8 cellular contexts compared by ENCODE assay signal in genomic region chrX:135295238-135295943, GRCh38. TPM values are rescaled to one million over a fixed set of nuclear protein-coding genes. Genes with fewer than 3 reads are reported as not detected.
A peak's percentile ranks its signal among the peaks of the same experiment; 100 is the strongest.
DNase-seq lines count a peak whose midpoint lies in the region; ATAC-seq lines count a peak whose summit lies in the region.

No MANE protein-coding gene starts in this region.

- peak; percentile 76 for DNase-seq in activated CD8-positive, alpha-beta T cell treated with anti-CD3 and anti-CD28 coated beads, Interleukin-2, amount 10 ng/mL, durations not matched to agents 7 days and 5 days
- DNase-seq in naive B cell, result peak; percentile 38
- peak; percentile 33 to 67 for DNase-seq in stimulated activated effector memory CD8-positive, alpha-beta T cell treated with anti-CD3 and anti-CD28 coated beads, Interleukin-12 subunit alpha, Interleukin-12 subunit beta, amount 100 ng/mL, for 72 hours (ENCODE audit: low spot score in 2 of 2)
- DNase-seq in NCI-H345 treated with DMSO at 0.1 percent for 48 hours (lab: John Stamatoyannopoulos, UW; ENCODE audit: unreplicated experiment), result no peak
- no peak for DNase-seq in 8988T

- peaks cover 20% of the 10 kb centered on the region for H3K36me3 Mint-ChIP-seq in activated CD8-positive, alpha-beta T cell treated with anti-CD3 and anti-CD28 coated beads, Interleukin-2, amount 10 ng/mL, durations not matched to agents 7 days and 5 days (ENCODE audit: low read depth)
- H3K36me3 Mint-ChIP-seq in naive B cell, result peaks cover 4 to 21% of the 10 kb centered on the region in 2 donors
- no peaks in the 10 kb centered on the region for H3K36me3 Mint-ChIP-seq in stimulated activated effector memory CD8-positive, alpha-beta T cell treated with anti-CD3 and anti-CD28 coated beads, Interleukin-12 subunit alpha, Interleukin-12 subunit beta, amount 100 ng/mL, for 72 hours

- peak overlapping the region; percentile 90 for H3K27ac Mint-ChIP-seq in activated CD8-positive, alpha-beta T cell treated with anti-CD3 and anti-CD28 coated beads, Interleukin-2, amount 10 ng/mL, durations not matched to agents 7 days and 5 days
- H3K27ac Mint-ChIP-seq in naive B cell, result peak overlapping the region; percentile 62 to 95 (median 85)
- peak overlapping the region; percentile 78 for H3K27ac Mint-ChIP-seq in stimulated activated effector memory CD8-positive, alpha-beta T cell treated with anti-CD3 and anti-CD28 coated beads, Interleukin-12 subunit alpha, Interleukin-12 subunit beta, amount 100 ng/mL, for 72 hours

- H3K4me3 ChIP-seq in endocrine pancreas (ENCODE audit: control insufficient read depth, insufficient read depth, low read length), result peak overlapping the region; percentile 57

- CTCF ChIA-PET in activated CD8-positive, alpha-beta T cell treated with anti-CD3 and anti-CD28 coated beads, Interleukin-2, amount 10 ng/mL, durations not matched to agents 7 days and 5 days (lab: Charles Lee), result interaction anchor here (0.9 to 1.3 kb wide), 4 partner anchors 9 to 184 kb away, joined by 3 to 4 read pairs (median 4); no protein-coding TSS in a partner anchor

- H3K4me3 Mint-ChIP-seq in activated CD8-positive, alpha-beta T cell treated with anti-CD3 and anti-CD28 coated beads, Interleukin-2, amount 10 ng/mL, durations not matched to agents 7 days and 5 days, result peak overlapping the region; percentile 84
- H3K4me3 Mint-ChIP-seq in naive B cell, result peak overlapping the region; percentile 81 to 95 (median 92)
- H3K4me3 Mint-ChIP-seq in stimulated activated effector memory CD8-positive, alpha-beta T cell treated with anti-CD3 and anti-CD28 coated beads, Interleukin-12 subunit alpha, Interleukin-12 subunit beta, amount 100 ng/mL, for 72 hours, result peak overlapping the region; percentile 82

- peak overlapping the region; percentile 51 for H3K9ac ChIP-seq in endocrine pancreas (ENCODE audit: control insufficient read depth, insufficient read depth, low read length)

- ATAC-seq in GM19025 (IDR thresholded peaks at IDR 0.05; ENCODE audit: low read depth, unreplicated experiment) (peak; percentile 97), HG03175 (IDR thresholded peaks at IDR 0.05; ENCODE audit: unreplicated experiment) (peak; percentile 100), naive B cell (ENCODE audit: low read depth in 2 of 2) (peak; percentile 98 to 99)
- peak; percentile 100 for ATAC-seq in activated CD8-positive, alpha-beta T cell treated with anti-CD3 and anti-CD28 coated beads, Interleukin-2, amount 10 ng/mL, durations not matched to agents 7 days and 5 days
- peak; percentile 98 for ATAC-seq in stimulated activated effector memory CD8-positive, alpha-beta T cell treated with anti-CD3 and anti-CD28 coated beads, Interleukin-12 subunit alpha, Interleukin-12 subunit beta, amount 100 ng/mL, for 72 hours

- H3K9me3 Mint-ChIP-seq in activated CD8-positive, alpha-beta T cell treated with anti-CD3 and anti-CD28 coated beads, Interleukin-2, amount 10 ng/mL, durations not matched to agents 7 days and 5 days (ENCODE audit: insufficient read depth), result peaks cover 5% of the 10 kb centered on the region
- H3K9me3 Mint-ChIP-seq in naive B cell, result peaks cover 2 to 6% (median 3%) of the 10 kb centered on the region in 7 donors
- peaks cover 3% of the 10 kb centered on the region for H3K9me3 Mint-ChIP-seq in stimulated activated effector memory CD8-positive, alpha-beta T cell treated with anti-CD3 and anti-CD28 coated beads, Interleukin-12 subunit alpha, Interleukin-12 subunit beta, amount 100 ng/mL, for 72 hours

- H3K4me1 Mint-ChIP-seq in activated CD8-positive, alpha-beta T cell treated with anti-CD3 and anti-CD28 coated beads, Interleukin-2, amount 10 ng/mL, durations not matched to agents 7 days and 5 days (ENCODE audit: low read depth), result peaks cover 19% of the 10 kb centered on the region
- peaks cover 4 to 20% (median 9%) of the 10 kb centered on the region in 3 donors for H3K4me1 Mint-ChIP-seq in naive B cell
- H3K4me1 Mint-ChIP-seq in stimulated activated effector memory CD8-positive, alpha-beta T cell treated with anti-CD3 and anti-CD28 coated beads, Interleukin-12 subunit alpha, Interleukin-12 subunit beta, amount 100 ng/mL, for 72 hours, result no peaks in the 10 kb centered on the region

- H3K27me3 Mint-ChIP-seq in activated CD8-positive, alpha-beta T cell treated with anti-CD3 and anti-CD28 coated beads, Interleukin-2, amount 10 ng/mL, durations not matched to agents 7 days and 5 days (ENCODE audit: low read depth), result no peaks in the 10 kb centered on the region
- no peaks in the 10 kb centered on the region for H3K27me3 Mint-ChIP-seq in naive B cell

- H3K4me1 ChIP-seq in endocrine pancreas (ENCODE audit: control insufficient read depth, insufficient read depth, low read length), result no peaks in the 10 kb centered on the region

- H3K27me3 ChIP-seq in endocrine pancreas (ENCODE audit: control insufficient read depth, insufficient read depth, low read length), result no peaks in the 10 kb centered on the region

- H3K36me3 ChIP-seq in endocrine pancreas (ENCODE audit: control insufficient read depth, insufficient read depth, low read length), result no peaks in the 10 kb centered on the region

- H3K9me3 ChIP-seq in endocrine pancreas (ENCODE audit: control insufficient read depth, low read length), result no peaks in the 10 kb centered on the region

- POLR2A ChIA-PET in activated CD8-positive, alpha-beta T cell treated with anti-CD3 and anti-CD28 coated beads, Interleukin-2, amount 10 ng/mL, durations not matched to agents 7 days and 5 days (lab: Charles Lee), result no interaction called here

RNA-seq across cellular contexts. Expression of gene ETDC, which starts 13.9 kb away (rescaled TPM):
- not detected for total RNA-seq in activated CD8-positive, alpha-beta T cell treated with anti-CD3 and anti-CD28 coated beads, Interleukin-2, amount 10 ng/mL, durations not matched to agents 7 days and 5 days
- not detected for polyA plus RNA-seq in naive B cell (ENCODE audit: low read depth in 6 of 6)

RNA-seq across cellular contexts. Expression of gene ETDA, which starts 43.5 kb away (rescaled TPM):
- not detected for total RNA-seq in activated CD8-positive, alpha-beta T cell treated with anti-CD3 and anti-CD28 coated beads, Interleukin-2, amount 10 ng/mL, durations not matched to agents 7 days and 5 days
- not detected for polyA plus RNA-seq in naive B cell (ENCODE audit: low read depth in 6 of 6)

RNA-seq across cellular contexts. Expression of gene ZNF75D, which starts 48.5 kb away (rescaled TPM):
- 10 to 100 TPM; 12.1 to 13.8 TPM for total RNA-seq in activated CD8-positive, alpha-beta T cell treated with anti-CD3 and anti-CD28 coated beads, Interleukin-2, amount 10 ng/mL, durations not matched to agents 7 days and 5 days
- polyA plus RNA-seq in naive B cell (ENCODE audit: low read depth in 6 of 6), result 10 to 100 TPM in 1 of 6 donors, 1 to 10 TPM in 5; 2.2 to 11.7 (median 6.8) TPM

RNA-seq across cellular contexts. Expression of gene ZNF449, which starts 49.2 kb away (rescaled TPM):
- total RNA-seq in activated CD8-positive, alpha-beta T cell treated with anti-CD3 and anti-CD28 coated beads, Interleukin-2, amount 10 ng/mL, durations not matched to agents 7 days and 5 days, result 1 to 10 TPM; 4.3 to 4.4 TPM
- polyA plus RNA-seq in naive B cell (ENCODE audit: low read depth in 6 of 6), result 1 to 10 TPM in 5 of 6 donors, under 1 TPM in 1; 0.82 to 4.1 (median 1.7) TPM

Comparison
In these comparisons a context has a peak if more than half of its experiments do, and no peak if none do; other contexts are left out.
1. DNase-seq: peak in activated CD8-positive, alpha-beta T cell treated with anti-CD3 and anti-CD28 coated beads, Interleukin-2, amount 10 ng/mL, durations not matched to agents 7 days and 5 days (single experiment), naive B cell (single experiment) and stimulated activated effector memory CD8-positive, alpha-beta T cell treated with anti-CD3 and anti-CD28 coated beads, Interleukin-12 subunit alpha, Interleukin-12 subunit beta, amount 100 ng/mL, for 72 hours (2 of 2); none in NCI-H345 treated with DMSO at 0.1 percent for 48 hours (single experiment) and 8988T (single experiment).
2. Peak in every context shown above with its lines, with median percentiles within 50 percentile points of each other: ATAC-seq, H3K27ac Mint-ChIP-seq and H3K4me3 Mint-ChIP-seq.